In the genomic region with DNA sequence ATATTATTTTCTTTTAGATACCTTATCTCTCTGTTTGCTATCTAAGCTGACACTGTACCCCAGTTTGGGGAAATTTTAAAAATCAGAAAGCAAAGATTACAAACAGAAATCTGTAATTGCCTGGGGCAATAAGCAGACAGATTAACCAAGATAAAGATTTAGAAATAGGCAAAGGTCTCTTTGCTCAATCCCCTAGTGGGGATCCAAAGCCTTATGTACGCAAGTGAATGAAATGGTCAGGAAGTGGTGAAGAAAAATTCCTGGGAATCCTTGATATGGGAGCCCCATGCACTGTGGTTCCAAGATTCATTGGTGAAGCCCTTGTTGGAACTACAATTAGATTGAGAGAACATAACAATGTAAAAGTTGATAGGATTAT, we compare ENCODE assay signal across 21 cellular contexts.
DNase-seq lines count a peak whose midpoint lies in the region; ATAC-seq and TF ChIP-seq lines count a peak whose summit lies in the region.
"Had no signal": no experiment of that assay in that cellular context is flagged by ENCODE, and none has a peak within 500 bp of the region (broad histone marks: within the 10 kb centered on the region; RNA-seq: fewer than 3 reads in every experiment).

No MANE protein-coding gene starts in this region.

- peak; percentile 56 for DNase-seq in M059J (ENCODE audit: low read depth)
- DNase-seq in astrocyte of the hippocampus (ENCODE audit: low read depth, low spot score): peak; percentile 63
- DNase-seq in mesenchymal stem cell: peak; percentile 56
- DNase-seq in sciatic nerve (ENCODE audit: low spot score): no peak
- DNase-seq in stimulated activated CD8-positive, alpha-beta memory T cell treated with anti-CD3 and anti-CD28 coated beads, Interleukin-4, amount 100 ng/mL, for 48 hours: no peak
- DNase-seq: 8988T; BE2C; CD8-positive, alpha-beta memory T cell; DMS79 treated with DMSO at 0.1 percent for 48 hours; GF-D8; KG1; NCI-H1048; NCI-H1436 treated with DMSO at 0.1 percent for 48 hours; NCI-H2029 treated with DMSO at 0.1 percent for 48 hours; NCI-H510A; NCI-H774; PC-9 had no signal

- H2BK120ac ChIP-seq in mesenchymal stem cell (ENCODE audit: low read depth, low read length): no peak overlapping the region

- no peak overlapping the region for H4K8ac ChIP-seq in mesenchymal stem cell (ENCODE audit: low read length)

- no peaks in the 10 kb centered on the region for H3K27me3 ChIP-seq in mesenchymal stem cell (ENCODE audit: control insufficient read depth in 1 of 2, insufficient read depth in 1 of 2, low read length in 2 of 2)
- H3K27me3 ChIP-seq: BE2C had no signal

- H3K4me1 ChIP-seq in mesenchymal stem cell (ENCODE audit: control insufficient read depth, insufficient read depth, low read depth, low read length): no peaks in the 10 kb centered on the region
- H3K4me1 ChIP-seq: BE2C had no signal

- H3K9me3 ChIP-seq in mesenchymal stem cell (ENCODE audit: control insufficient read depth, low read length): no peaks in the 10 kb centered on the region
- H3K9me3 ChIP-seq: BE2C had no signal

- intact Hi-C loops in sciatic nerve (cut with DNase I): no loop called here

- no peak overlapping the region for H2BK12ac ChIP-seq in mesenchymal stem cell (ENCODE audit: low read length in 2 of 2)

- no peak for TF ChIP-seq CTCF in 22Rv1 (IDR thresholded peaks at IDR 0.05)

- no peaks in the 10 kb centered on the region for H3K36me3 ChIP-seq in mesenchymal stem cell (ENCODE audit: control insufficient read depth in 1 of 2, insufficient read depth in 2 of 2, low read depth in 1 of 2, low read length in 2 of 2)
- H3K36me3 ChIP-seq: BE2C had no signal

- no peak overlapping the region for H3K4me2 ChIP-seq in mesenchymal stem cell (ENCODE audit: low read length, poor library complexity, severe bottlenecking)
- H3K4me2 ChIP-seq: PC-9 had no signal

- no peak overlapping the region for H4K91ac ChIP-seq in mesenchymal stem cell (ENCODE audit: low read length)

- no peak overlapping the region for H3K9ac ChIP-seq in mesenchymal stem cell (ENCODE audit: low read length)

- no peak overlapping the region for H2BK15ac ChIP-seq in mesenchymal stem cell (ENCODE audit: low read depth, poor library complexity, severe bottlenecking)

- H3K4me3 ChIP-seq in mesenchymal stem cell (ENCODE audit: insufficient read depth in 1 of 2, low read depth in 1 of 2, low read length in 2 of 2): no peak overlapping the region
- H3K4me3 ChIP-seq: PC-9 had no signal

- WGBS in mesenchymal stem cell: 30% methylated on average over 1 of the region's 1 CpG

- no peak overlapping the region for H2BK5ac ChIP-seq in mesenchymal stem cell (ENCODE audit: low read depth, low read length, poor library complexity, severe bottlenecking)

- H3K27ac ChIP-seq in 22Rv1 (peak overlapping the region; percentile 96), mesenchymal stem cell (ENCODE audit: low read length, poor library complexity, severe bottlenecking) (no peak overlapping the region)
- H3K27ac ChIP-seq: PC-9 had no signal

- H3K14ac ChIP-seq in mesenchymal stem cell (ENCODE audit: low read length in 2 of 2): no peak overlapping the region

- no peak overlapping the region for H2AK5ac ChIP-seq in mesenchymal stem cell (ENCODE audit: low read length, severe bottlenecking)

- H3K23ac ChIP-seq in mesenchymal stem cell (ENCODE audit: low read length in 2 of 2): no peak overlapping the region

- H2AFZ ChIP-seq in mesenchymal stem cell (ENCODE audit: low read depth, low read length): no peak overlapping the region
- H2AFZ ChIP-seq: PC-9 had no signal

- no peak overlapping the region for H3K4ac ChIP-seq in mesenchymal stem cell (ENCODE audit: low read depth in 1 of 2, low read length in 2 of 2)

- ATAC-seq in HG02970 (IDR thresholded peaks at IDR 0.05; ENCODE audit: low FRiP score, unreplicated experiment): no peak
- ATAC-seq in sciatic nerve: no peak
- no peak for ATAC-seq in HG03025 (IDR thresholded peaks at IDR 0.05; ENCODE audit: low FRiP score, unreplicated experiment)
- ATAC-seq: Right ventricle myocardium inferior had no signal

- H3K79me1 ChIP-seq in mesenchymal stem cell (replicated peaks; ENCODE audit: low read length, poor library complexity, severe bottlenecking): no peaks in the 10 kb centered on the region

- no peak overlapping the region for H3K18ac ChIP-seq in mesenchymal stem cell (ENCODE audit: low read depth in 1 of 2, low read length in 2 of 2)

Comparison
In these comparisons a context has a peak if more than half of its experiments do, and no peak if none do; other contexts are left out.
1. DNase-seq: peak in M059J (single experiment), astrocyte of the hippocampus (single experiment) and mesenchymal stem cell (single experiment); none in sciatic nerve (single experiment) and stimulated activated CD8-positive, alpha-beta memory T cell treated with anti-CD3 and anti-CD28 coated beads, Interleukin-4, amount 100 ng/mL, for 48 hours (single experiment).